9 cellular contexts compared by ENCODE assay signal in the genomic region with DNA sequence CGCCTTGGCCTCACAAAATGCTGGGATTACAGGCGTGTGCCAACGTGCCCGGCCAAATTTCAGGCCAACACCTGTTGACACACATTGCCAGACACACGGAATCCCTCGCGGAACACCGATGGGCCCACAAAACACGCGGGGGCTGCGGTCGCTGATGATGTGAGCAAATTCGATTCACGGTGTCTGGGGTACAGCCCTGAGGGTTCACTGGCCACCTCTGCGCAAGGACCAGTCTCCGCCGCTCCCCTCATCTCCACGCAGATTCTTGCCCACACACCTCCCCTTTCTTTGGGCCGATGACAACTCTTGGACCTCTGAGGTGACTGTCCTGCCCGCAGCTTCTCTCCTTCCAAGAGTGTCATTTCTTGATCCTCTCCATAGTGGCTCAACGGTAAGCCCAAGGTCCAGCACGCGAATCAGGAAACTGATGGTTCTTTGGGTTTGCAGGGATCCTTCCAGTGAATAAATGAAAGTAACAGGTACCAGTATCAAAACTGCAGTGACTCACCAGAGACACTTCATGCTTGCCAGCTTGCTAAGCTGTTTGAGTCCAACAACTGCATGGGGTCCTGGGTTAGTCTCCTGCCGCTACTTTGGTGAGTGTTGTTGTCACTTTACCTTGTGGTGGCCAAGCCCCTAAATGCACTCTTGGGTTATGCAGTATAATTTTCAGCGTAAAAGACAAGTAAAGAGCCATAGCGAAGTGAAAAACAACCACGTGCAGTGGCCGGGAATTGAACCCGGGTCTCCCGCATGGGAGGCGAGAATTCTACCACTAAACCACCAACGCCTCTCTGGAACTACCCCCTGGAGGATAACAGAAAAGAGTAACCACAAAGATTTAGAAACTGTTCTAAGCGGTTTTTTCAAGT. TPM values are rescaled to one million over a fixed set of nuclear protein-coding genes. Genes with fewer than 3 reads are reported as not detected.
DNase-seq lines count a peak whose midpoint lies in the region; ATAC-seq and TF ChIP-seq lines count a peak whose summit lies in the region.
"Had no signal": no experiment of that assay in that cellular context is flagged by ENCODE, and none has a peak within 500 bp of the region (broad histone marks: within the 10 kb centered on the region; RNA-seq: fewer than 3 reads in every experiment).

No MANE protein-coding gene starts in this region.

- H3K9ac ChIP-seq in SK-N-SH = no peak overlapping the region

- peak; percentile 8 for DNase-seq in DMS153 treated with DMSO at 0.1 percent for 48 hours (lab: John Stamatoyannopoulos, UW; ENCODE audit: unreplicated experiment)
- peak; percentile 48 for DNase-seq in SK-N-SH
- peak; percentile 50 for DNase-seq in nephron progenitor cell
- DNase-seq: naive B cell had no signal

- POLR2A ChIA-PET in SK-N-SH (lab: Yijun Ruan, JAX) = no interaction called here

- H3K79me2 ChIP-seq in SK-N-SH (ENCODE audit: insufficient read depth) = no peaks in the 10 kb centered on the region

- 0 out of 4 replicates have a peak, but pooled peaks of 1 of the 2 experiments have one; percentile 11 for TF ChIP-seq EP300 in SK-N-SH (IDR thresholded peaks at IDR 0.05; ENCODE audit: borderline replicate concordance in 1 of 2, low read depth in 1 of 2, low read length in 1 of 2)

- no peak overlapping the region for H3K4me2 ChIP-seq in SK-N-SH

- H3K36me3 Mint-ChIP-seq in dendritic cell treated with granulocyte-macrophage colony-stimulating factor and Interleukin-4, amounts not matched to agents 40 ng/mL and 50 ng/mL, for 4 days (ENCODE audit: low read depth) = no peaks in the 10 kb centered on the region
- no peaks in the 10 kb centered on the region for H3K36me3 Mint-ChIP-seq in nephron progenitor cell (ENCODE audit: low read depth)
- H3K36me3 Mint-ChIP-seq: naive B cell had no signal

- no peak overlapping the region for H3K4me3 Mint-ChIP-seq in dendritic cell treated with granulocyte-macrophage colony-stimulating factor and Interleukin-4, amounts not matched to agents 40 ng/mL and 50 ng/mL, for 4 days
- no peak overlapping the region for H3K4me3 Mint-ChIP-seq in nephron progenitor cell

- H3K27me3 ChIP-seq in SK-N-SH (ENCODE audit: insufficient read depth) = no peaks in the 10 kb centered on the region

- no peak for TF ChIP-seq RAD21 in SK-N-SH (IDR thresholded peaks at IDR 0.05; ENCODE audit: low read length)

- H3K9me3 Mint-ChIP-seq in dendritic cell treated with granulocyte-macrophage colony-stimulating factor and Interleukin-4, amounts not matched to agents 40 ng/mL and 50 ng/mL, for 4 days = no peaks in the 10 kb centered on the region
- H3K9me3 Mint-ChIP-seq in nephron progenitor cell = peaks cover 4% of the 10 kb centered on the region
- H3K9me3 Mint-ChIP-seq: naive B cell had no signal

- CTCF ChIA-PET in SK-N-SH (lab: Yijun Ruan, JAX) = no interaction called here

- no peak overlapping the region for H3K4me3 ChIP-seq in SK-N-SH (ENCODE audit: low read depth in 2 of 2, low read length in 1 of 2)

- peaks cover 23% of the 10 kb centered on the region for H3K27me3 Mint-ChIP-seq in dendritic cell treated with granulocyte-macrophage colony-stimulating factor and Interleukin-4, amounts not matched to agents 40 ng/mL and 50 ng/mL, for 4 days
- H3K27me3 Mint-ChIP-seq in nephron progenitor cell (ENCODE audit: low read depth, poor library complexity) = peaks cover 13% of the 10 kb centered on the region

- TF ChIP-seq CTCF in SK-N-SH (IDR thresholded peaks at IDR 0.05) (no peak), nephron progenitor cell (IDR thresholded peaks at IDR 0.05) (no peak)

- 55% methylated on average over 21 of the region's 33 CpGs for WGBS in SK-N-SH (ENCODE audit: low lambda C conversion rate)

- H3K36me3 ChIP-seq in SK-N-SH (replicated peaks in 1 of 2; ENCODE audit: control insufficient read depth in 1 of 2, insufficient read depth in 2 of 2, low read length in 1 of 2) = no peaks in the 10 kb centered on the region

- H3K4me1 ChIP-seq in SK-N-SH (ENCODE audit: control insufficient read depth in 1 of 2, insufficient read depth in 2 of 2, low read depth in 1 of 2, low read length in 1 of 2) = no peaks in the 10 kb centered on the region

- H3K9me2 ChIP-seq in SK-N-SH = no peaks in the 10 kb centered on the region

- intact Hi-C loops in dendritic cell treated with granulocyte-macrophage colony-stimulating factor and Interleukin-4, amounts not matched to agents 40 ng/mL and 50 ng/mL, for 4 days (cut with micrococcal nuclease) = no loop called here

- H4K20me1 ChIP-seq in SK-N-SH (ENCODE audit: insufficient read depth) = no peaks in the 10 kb centered on the region

- no peaks in the 10 kb centered on the region for H3K9me3 ChIP-seq in SK-N-SH

- ATAC-seq in HG02981 (IDR thresholded peaks at IDR 0.05; ENCODE audit: unreplicated experiment) (peak; percentile 54), HG03378 (IDR thresholded peaks at IDR 0.05; ENCODE audit: unreplicated experiment) (no peak), GM21526 (IDR thresholded peaks at IDR 0.05; ENCODE audit: low FRiP score, unreplicated experiment) (no peak), HG02759 (IDR thresholded peaks at IDR 0.05; ENCODE audit: unreplicated experiment) (no peak)

- no peaks in the 10 kb centered on the region for H3F3A ChIP-seq in SK-N-SH (replicated peaks; ENCODE audit: insufficient read depth)

- H3K4me1 Mint-ChIP-seq in dendritic cell treated with granulocyte-macrophage colony-stimulating factor and Interleukin-4, amounts not matched to agents 40 ng/mL and 50 ng/mL, for 4 days (ENCODE audit: low read depth) = peaks cover 11% of the 10 kb centered on the region
- peaks cover 17% of the 10 kb centered on the region for H3K4me1 Mint-ChIP-seq in nephron progenitor cell

- H2AFZ ChIP-seq in SK-N-SH (ENCODE audit: low read depth) = no peak overlapping the region

- peak overlapping the region; percentile 30 for H3K27ac Mint-ChIP-seq in dendritic cell treated with granulocyte-macrophage colony-stimulating factor and Interleukin-4, amounts not matched to agents 40 ng/mL and 50 ng/mL, for 4 days
- H3K27ac Mint-ChIP-seq in nephron progenitor cell = no peak overlapping the region

- no peak overlapping the region for H3K27ac ChIP-seq in SK-N-SH (ENCODE audit: low read depth in 2 of 2, low read length in 1 of 2)

TF ChIP-seq in SK-N-SH, 30 proteins besides CTCF, POLR2A, EP300 and RAD21:
- TF ChIP-seq FOSL2 (IDR thresholded peaks at IDR 0.05; ENCODE audit: borderline replicate concordance, low read depth) (0 out of 2 replicates have a peak, but pooled peaks have one; percentile 22), TAF1 (IDR thresholded peaks at IDR 0.05; ENCODE audit: borderline replicate concordance, low read depth, low read length) (no peak), TEAD4 (IDR thresholded peaks at IDR 0.05; ENCODE audit: borderline replicate concordance, insufficient read depth) (peak; percentile 46; the same call in 1 of the 2 replicates)
TF ChIP-seq in SK-N-SH: peak in this region for 2.

RNA-seq across cellular contexts. Expression of a gene that starts 11.0 kb away (rescaled TPM):
- polyA plus RNA-seq in SK-N-SH (2012; rRNA removed) = not detected in 2 replicates
- not detected in 2 replicates for polyA plus RNA-seq in SK-N-SH (2012; cell fraction: cytosol; rRNA removed)
- not detected in 2 replicates for polyA plus RNA-seq in SK-N-SH (2012; cell fraction: nucleus; rRNA removed)
